Comparison of ENCODE assay signal across 9 cellular contexts in genomic region chr1:230917284-230918135, GRCh38. TPM values are rescaled to one million over a fixed set of nuclear protein-coding genes. Genes with fewer than 3 reads are reported as not detected.
DNase-seq lines count a peak whose midpoint lies in the region; ATAC-seq and TF ChIP-seq lines count a peak whose summit lies in the region.
"Had no signal": no experiment of that assay in that cellular context is flagged by ENCODE, and none has a peak within 500 bp of the region (broad histone marks: within the 10 kb centered on the region; RNA-seq: fewer than 3 reads in every experiment).

No MANE protein-coding gene starts in this region.

- H3K36me3 Mint-ChIP-seq in Calu3 (ENCODE audit: insufficient read depth, unreplicated experiment), result peaks cover 4% of the 10 kb centered on the region

- intact Hi-C loops in Calu3 (cut with micrococcal nuclease; ENCODE audit: unreplicated experiment), result loop anchor here (1.0 to 5.0 kb wide), 4 partner anchors 55 to 294 kb away; partner anchors contain the start of genes ARV1 and TTC13

- BruUV-seq in Calu3 (replicated peaks; lab: Mats Ljungman, UMichigan), result no TSS peak

- H3K4me1 Mint-ChIP-seq in Calu3 (ENCODE audit: low read depth, unreplicated experiment), result no peaks in the 10 kb centered on the region

- H3K27me3 Mint-ChIP-seq in Calu3 (ENCODE audit: unreplicated experiment), result no peaks in the 10 kb centered on the region
- H3K27me3 Mint-ChIP-seq: activated naive CD4-positive, alpha-beta T cell treated with anti-CD3 and anti-CD28 coated beads, Interleukin-2, amount 50 U/mL, for 24 hours had no signal

- peak; percentile 61 for TF ChIP-seq CTCF in Calu3 (IDR thresholded peaks at IDR 0.05; ENCODE audit: unreplicated experiment)

- no peak overlapping the region for H3K27ac Mint-ChIP-seq in Calu3 (ENCODE audit: unreplicated experiment)
- H3K27ac Mint-ChIP-seq: activated naive CD4-positive, alpha-beta T cell treated with anti-CD3 and anti-CD28 coated beads, Interleukin-2, amount 50 U/mL, for 24 hours had no signal

- no peak overlapping the region for H3K4me3 Mint-ChIP-seq in Calu3 (ENCODE audit: low read depth, unreplicated experiment)
- H3K4me3 Mint-ChIP-seq: activated naive CD4-positive, alpha-beta T cell treated with anti-CD3 and anti-CD28 coated beads, Interleukin-2, amount 50 U/mL, for 24 hours had no signal

- DNase-seq in Calu3 (peak; percentile 80), HCEC 1CT (peak; percentile 66), NCI-H2171 treated with DMSO at 0.1 percent for 48 hours (lab: John Stamatoyannopoulos, UW) (peak; percentile 40), caudate nucleus (lab: John Stamatoyannopoulos, UW) (peak in 50 of 61 donors; percentile 8 to 79 (median 37)), kidney glomerular epithelial cell (lab: John Stamatoyannopoulos, UW) (peak; percentile 39)
- peak; percentile 51 for DNase-seq in activated CD4-positive, CD25-positive, alpha-beta regulatory T cell treated with anti-CD3 and anti-CD28 coated beads, Interleukin-2, amount 50 U/mL, for 16 hours (ENCODE audit: low read depth, low spot score)
- peak; percentile 62 for DNase-seq in stimulated activated CD4-positive, alpha-beta T cell treated with anti-CD3 and anti-CD28 coated beads, Interleukin-2, amount 100 ng/mL, for 4 hours (ENCODE audit: low read depth)

- ATAC-seq in HG03039 (IDR thresholded peaks at IDR 0.05; ENCODE audit: unreplicated experiment), result no peak

- H3K27ac ChIP-seq in caudate nucleus (ENCODE audit: low read depth, low read length), result peak overlapping the region; percentile 42

- CTCF ChIA-PET in Calu3 (lab: Charles Lee), result interaction anchor here (1.3 to 1.4 kb wide), 2 partner anchors 10 to 293 kb away, joined by 3 read pairs; no protein-coding TSS in a partner anchor

- H3K9me3 Mint-ChIP-seq in Calu3 (ENCODE audit: low read depth, unreplicated experiment), result no peaks in the 10 kb centered on the region
- H3K9me3 Mint-ChIP-seq: activated naive CD4-positive, alpha-beta T cell treated with anti-CD3 and anti-CD28 coated beads, Interleukin-2, amount 50 U/mL, for 24 hours had no signal

RNA-seq across cellular contexts. Expression of gene C1orf198, which starts 49.2 kb away (rescaled TPM):
- total RNA-seq in Calu3 (2022), result 77.2 and 80.4 TPM in 2 replicates
